25 cellular contexts compared by ENCODE assay signal in genomic region chr10:54434782-54435181, GRCh38.
DNase-seq lines count a peak whose midpoint lies in the region; ATAC-seq, FAIRE-seq and TF ChIP-seq lines count a peak whose summit lies in the region.
"Had no signal": no experiment of that assay in that cellular context is flagged by ENCODE, and none has a peak within 500 bp of the region (broad histone marks: within the 10 kb centered on the region; RNA-seq: fewer than 3 reads in every experiment).

No MANE protein-coding gene starts in this region.

- in situ Hi-C loops in HepG2 (cut with HindIII; ENCODE audit: extremely low pct_ligation_motif_present, low pct_unique_long_range_greater_than_20kb) = no loop called here

- H2AFZ ChIP-seq in HepG2 (ENCODE audit: low read length) = no peak overlapping the region
- H2AFZ ChIP-seq: hepatocyte, PC-9 had no signal

- TF ChIP-seq CTCF in GM10248 (IDR thresholded peaks at IDR 0.05; ENCODE audit: control extremely low read depth, extremely low read depth, low read depth, missing control alignments) = no peak
- TF ChIP-seq CTCF in HepG2 (CRISPR knock-in tag; IDR thresholded peaks at IDR 0.05) = no peak

- no peaks in the 10 kb centered on the region for H4K20me1 ChIP-seq in HepG2 (ENCODE audit: insufficient read depth, low read length)

- H3K9me3 ChIP-seq in HepG2 (ENCODE audit: low read length) = no peaks in the 10 kb centered on the region

- no peak overlapping the region for H3K4me3 ChIP-seq in HepG2 (replicated peaks in 1 of 3; ENCODE audit: insufficient read depth in 1 of 3, low read depth in 2 of 3, low read length in 3 of 3)
- H3K4me3 ChIP-seq: hepatocyte, PC-9, SJSA1, tibial artery had no signal

- TF ChIP-seq POLR2A in HepG2 (IDR thresholded peaks at IDR 0.05; ENCODE audit: insufficient read depth in 1 of 2, low read depth in 2 of 2, low read length in 2 of 2) = no peak

- no peaks in the 10 kb centered on the region for H3K36me3 ChIP-seq in HepG2 (replicated peaks in 1 of 2; ENCODE audit: control insufficient read depth in 1 of 2, insufficient read depth in 2 of 2, low read length in 2 of 2)
- H3K36me3 ChIP-seq: SJSA1, tibial artery had no signal

- no peak overlapping the region for H3K9ac ChIP-seq in HepG2 (ENCODE audit: insufficient read depth, low read depth, low read length)
- H3K9ac ChIP-seq: KMS-11 had no signal

- H3K27ac ChIP-seq in HepG2 (ENCODE audit: extremely low read length, insufficient read depth, low read length) = no peak overlapping the region
- H3K27ac ChIP-seq: 22Rv1, hepatocyte, KMS-11, PC-9, SJSA1, tibial artery had no signal

- no peak overlapping the region for H3K4me2 ChIP-seq in HepG2 (ENCODE audit: low read depth, low read length)
- H3K4me2 ChIP-seq: hepatocyte, KMS-11, PC-9 had no signal

- FAIRE-seq in HepG2 (lab: Jason Lieb, UNC) = no peak
- FAIRE-seq: islet of Langerhans had no signal

- H3K4me1 ChIP-seq in HepG2 (ENCODE audit: insufficient read depth, low read length) = no peaks in the 10 kb centered on the region
- H3K4me1 ChIP-seq: SJSA1, tibial artery had no signal

- no peaks in the 10 kb centered on the region for H3K79me2 ChIP-seq in HepG2 (ENCODE audit: insufficient read depth, low read length)
- H3K79me2 ChIP-seq: hepatocyte had no signal

- TF ChIP-seq EP300 in HepG2 (IDR thresholded peaks at IDR 0.05; ENCODE audit: low read depth in 2 of 2, low read length in 2 of 2) (no peak), HepG2 (CRISPR knock-in tag; IDR thresholded peaks at IDR 0.05; ENCODE audit: borderline replicate concordance) (no peak)

- DNase-seq in GM10248 (ENCODE audit: extremely low spot score) = peak; percentile 1
- no peak for DNase-seq in HCEC 1CT
- DNase-seq in AG08396 (ENCODE audit: low spot score) = no peak
- no peak for DNase-seq in HepG2 (ENCODE audit: low spot score)
- DNase-seq: activated CD4-positive, alpha-beta memory T cell treated with anti-CD3 and anti-CD28 coated beads, Interleukin-2, amount 10 ng/mL, durations not matched to agents 7 days and 5 days; activated T-cell treated with anti-CD3 and anti-CD28 coated beads, Interleukin-2, amount 50 U/mL, for 24 hours; Calu3; effector memory CD8-positive, alpha-beta T cell; H9; NCI-H1092; NCI-H774; PC-9; right cardiac atrium; stimulated activated naive CD4-positive, alpha-beta T cell treated with Interleukin-2 at 50 U/mL for 16 hours; tibial artery had no signal

- BruUV-seq in HepG2 (replicated peaks; lab: Mats Ljungman, UMichigan) = no TSS peak

- CTCF ChIA-PET in GM10248 (lab: Yijun Ruan, JAX) (interaction anchor here (1.7 kb wide), 1 partner anchor 9 kb away, joined by 7 read pairs; no protein-coding TSS in a partner anchor), HepG2 (lab: Yijun Ruan, JAX; ENCODE audit: low intra/inter-chr PET ratio, low total read pairs) (no interaction called here)

- POLR2A ChIA-PET in GM10248 (lab: Yijun Ruan, JAX) = no interaction called here
- POLR2A ChIA-PET in HepG2 (lab: Yijun Ruan, JAX) = no interaction called here

- H3K27me3 ChIP-seq in HepG2 (ENCODE audit: control insufficient read depth in 1 of 2, insufficient read depth in 2 of 2, low read length in 2 of 2) = no peaks in the 10 kb centered on the region
- H3K27me3 ChIP-seq: hepatocyte, SJSA1, tibial artery had no signal

- peak; percentile 78 for ATAC-seq in GM18909 (IDR thresholded peaks at IDR 0.05; ENCODE audit: poor library complexity, unreplicated experiment)
- peak; percentile 74 for ATAC-seq in GM21723 (IDR thresholded peaks at IDR 0.05; ENCODE audit: unreplicated experiment)
- ATAC-seq in HG03342 (IDR thresholded peaks at IDR 0.05; ENCODE audit: unreplicated experiment) = peak; percentile 71
- ATAC-seq in GM21515 (IDR thresholded peaks at IDR 0.05; ENCODE audit: unreplicated experiment) = no peak
- no peak for ATAC-seq in HepG2
- ATAC-seq: effector memory CD8-positive, alpha-beta T cell; right cardiac atrium; WTC11 had no signal

- intact Hi-C loops in HepG2 (cut with micrococcal nuclease; ENCODE audit: unreplicated experiment) = no loop called here

- no peak for TF ChIP-seq RAD21 in HepG2 (CRISPR knock-in tag; IDR thresholded peaks at IDR 0.05)

TF ChIP-seq in HepG2, 621 proteins besides CTCF, POLR2A, EP300 and RAD21:
- TF ChIP-seq NFE2 (CRISPR knock-in tag; IDR thresholded peaks at IDR 0.05) (no peak), PAF1 (CRISPR knock-in tag; IDR thresholded peaks at IDR 0.05) (no peak), NPAS2 (CRISPR knock-in tag; IDR thresholded peaks at IDR 0.05; ENCODE audit: borderline replicate concordance) (no peak)

Comparison
In these comparisons a context has a peak if more than half of its experiments do, and no peak if none do; other contexts are left out.
1. ATAC-seq: peak in GM18909 (single experiment), GM21723 (single experiment) and HG03342 (single experiment); none in GM21515 (single experiment) and HepG2 (single experiment).